Comparison of ENCODE assay signal across 9 cellular contexts in the genomic region with DNA sequence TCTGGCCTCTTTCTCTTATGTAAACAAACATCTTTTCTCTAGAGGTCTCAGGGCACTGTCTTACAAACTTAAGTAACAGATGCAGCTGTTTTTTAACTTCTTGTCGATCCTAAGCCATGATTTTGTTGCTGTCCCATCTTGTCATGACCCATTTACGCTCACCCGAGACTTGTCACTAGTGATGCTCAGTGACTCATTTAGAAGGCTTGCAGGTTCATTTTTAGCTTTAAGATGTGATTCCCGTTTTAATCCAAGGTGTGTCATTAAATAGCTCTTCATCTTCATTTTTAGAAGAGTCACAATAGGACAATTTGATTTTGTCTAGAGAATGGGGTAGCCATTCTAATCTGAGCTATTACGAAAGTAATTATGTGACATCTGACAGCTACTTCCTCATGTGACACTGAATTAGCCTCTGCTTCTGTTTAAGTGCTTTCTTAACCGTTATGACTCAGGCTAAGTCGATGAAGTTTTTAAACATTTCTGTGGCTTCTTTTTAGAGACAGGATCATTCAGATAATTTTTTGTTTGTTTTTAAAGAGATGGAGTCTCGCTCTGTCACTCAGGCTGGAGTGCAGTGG.
DNase-seq lines count a peak whose midpoint lies in the region; ATAC-seq and TF ChIP-seq lines count a peak whose summit lies in the region.
"Had no signal": no experiment of that assay in that cellular context is flagged by ENCODE, and none has a peak within 500 bp of the region (broad histone marks: within the 10 kb centered on the region; RNA-seq: fewer than 3 reads in every experiment).

No MANE protein-coding gene starts in this region.

- TF ChIP-seq CTCF in AG09319 (IDR thresholded peaks at IDR 0.05; ENCODE audit: low read depth, low read length): no peak

- DNase-seq in AG09319 (ENCODE audit: extremely low read depth, low read depth): peak; percentile 8
- DNase-seq in KG1 (lab: John Stamatoyannopoulos, UW): peak; percentile 17
- peak; percentile 27 for DNase-seq in dedifferentiated amniotic fluid mesenchymal stem cell (ENCODE audit: extremely low spot score)
- DNase-seq in DMS114 treated with DMSO at 0.1 percent for 48 hours (lab: John Stamatoyannopoulos, UW; ENCODE audit: unreplicated experiment): no peak
- no peak for DNase-seq in SW480 (ENCODE audit: low spot score)
- DNase-seq in DMS 273 (lab: John Stamatoyannopoulos, UW; ENCODE audit: unreplicated experiment): no peak
- no peak for DNase-seq in stimulated activated CD4-positive, alpha-beta T cell treated with anti-CD3 and anti-CD28 coated beads, Interleukin-1b, Interleukin-23, amount 100 ng/mL, for 48 hours
- DNase-seq: activated naive CD8-positive, alpha-beta T cell treated with anti-CD3 and anti-CD28 coated beads, Interleukin-2, amount 10 ng/mL, durations not matched to agents 7 days and 5 days had no signal

- peak; percentile 64 for ATAC-seq in GM19023 (IDR thresholded peaks at IDR 0.05; ENCODE audit: unreplicated experiment)

Comparison
In these comparisons a context has a peak if more than half of its experiments do, and no peak if none do; other contexts are left out.
1. DNase-seq: peak in AG09319 (single experiment), KG1 (single experiment) and dedifferentiated amniotic fluid mesenchymal stem cell (single experiment); none in DMS114 treated with DMSO at 0.1 percent for 48 hours (single experiment), SW480 (single experiment), DMS 273 (single experiment) and stimulated activated CD4-positive, alpha-beta T cell treated with anti-CD3 and anti-CD28 coated beads, Interleukin-1b, Interleukin-23, amount 100 ng/mL, for 48 hours (single experiment).